ENCODE assay signal across 17 cellular contexts in genomic region chr3:62142696-62143095, GRCh38.
DNase-seq lines count a peak whose midpoint lies in the region; TF ChIP-seq lines count a peak whose summit lies in the region.
"Had no signal": no experiment of that assay in that cellular context is flagged by ENCODE, and none has a peak within 500 bp of the region (broad histone marks: within the 10 kb centered on the region; RNA-seq: fewer than 3 reads in every experiment).

No MANE protein-coding gene starts in this region.

- peaks cover 49% of the 10 kb centered on the region for H3K4me1 ChIP-seq in left ventricle myocardium inferior
- no peaks in the 10 kb centered on the region for H3K4me1 ChIP-seq in neural progenitor cell
- no peaks in the 10 kb centered on the region for H3K4me1 ChIP-seq in BE2C
- H3K4me1 ChIP-seq: SJCRH30 had no signal

- no peak overlapping the region for H2AFZ ChIP-seq in neural progenitor cell (replicated peaks)

- H3K36me3 ChIP-seq in left ventricle myocardium inferior (no peaks in the 10 kb centered on the region), neural progenitor cell (no peaks in the 10 kb centered on the region), BE2C (no peaks in the 10 kb centered on the region)
- H3K36me3 ChIP-seq: SJCRH30 had no signal

- peaks cover 11% of the 10 kb centered on the region for H3K36me3 Mint-ChIP-seq in neural progenitor cell

- peaks cover 14% of the 10 kb centered on the region for H3K4me1 Mint-ChIP-seq in neural progenitor cell
- H3K4me1 Mint-ChIP-seq: IgD-negative memory B cell had no signal

- no peak for DNase-seq in left ventricle myocardium inferior
- DNase-seq in cardiac septum (ENCODE audit: low spot score): no peak
- DNase-seq in coronary artery (ENCODE audit: low spot score): no peak
- DNase-seq in neural progenitor cell (ENCODE audit: low spot score): peak; percentile 20
- DNase-seq in hypothalamus (lab: John Stamatoyannopoulos, UW): no peak
- no peak for DNase-seq in BE2C
- no peak for DNase-seq in NCI-H2107 treated with DMSO at 0.1 percent for 48 hours (lab: John Stamatoyannopoulos, UW; ENCODE audit: unreplicated experiment)
- no peak for DNase-seq in NCI-H2171 treated with DMSO at 0.1 percent for 48 hours (lab: John Stamatoyannopoulos, UW)
- DNase-seq: EL; H9; NCI-H1105; NCI-H1694; NCI-H2081; NCI-H774; NK-92 treated with Interleukin-12 subunit alpha and Interleukin-12 subunit beta, amount 100 ng/mL, for 24 hours; SJCRH30 had no signal

- H3K9me3 ChIP-seq in left ventricle myocardium inferior (replicated peaks): no peaks in the 10 kb centered on the region
- no peaks in the 10 kb centered on the region for H3K9me3 ChIP-seq in neural progenitor cell (ENCODE audit: low read depth)
- no peaks in the 10 kb centered on the region for H3K9me3 ChIP-seq in BE2C
- H3K9me3 ChIP-seq: SJCRH30 had no signal

- H4K20me1 ChIP-seq in neural progenitor cell (ENCODE audit: low read depth): no peaks in the 10 kb centered on the region

- no peak for TF ChIP-seq CTCF in left ventricle myocardium inferior (IDR thresholded peaks at IDR 0.05; ENCODE audit: borderline replicate concordance)
- no peak for TF ChIP-seq CTCF in coronary artery (IDR thresholded peaks at IDR 0.05)
- TF ChIP-seq CTCF in neural progenitor cell (IDR thresholded peaks at IDR 0.05): no peak
- TF ChIP-seq CTCF in BE2C (IDR thresholded peaks at IDR 0.05; ENCODE audit: low read depth, low read length): no peak

- H3K4me2 ChIP-seq in neural progenitor cell: no peak overlapping the region

- H3K9ac ChIP-seq in neural progenitor cell: no peak overlapping the region

- H3K27me3 Mint-ChIP-seq in neural progenitor cell (ENCODE audit: insufficient read depth, low read depth): no peaks in the 10 kb centered on the region

- H3K9me3 Mint-ChIP-seq in neural progenitor cell: no peaks in the 10 kb centered on the region
- H3K9me3 Mint-ChIP-seq: H9, IgD-negative memory B cell had no signal

- H3K4me3 ChIP-seq in left ventricle myocardium inferior (no peak overlapping the region), coronary artery (no peak overlapping the region), neural progenitor cell (no peak overlapping the region), BE2C (ENCODE audit: low read depth, low read length) (no peak overlapping the region)
- H3K4me3 ChIP-seq: SJCRH30 had no signal

- no peaks in the 10 kb centered on the region for H3K79me2 ChIP-seq in neural progenitor cell (ENCODE audit: low read depth)

- H3F3A ChIP-seq in neural progenitor cell (ENCODE audit: low read depth): no peaks in the 10 kb centered on the region

- no peak overlapping the region for H3K4me3 Mint-ChIP-seq in neural progenitor cell
- H3K4me3 Mint-ChIP-seq: H9, IgD-negative memory B cell had no signal

- no peak overlapping the region for H3K27ac Mint-ChIP-seq in neural progenitor cell
- H3K27ac Mint-ChIP-seq: IgD-negative memory B cell had no signal

- peak overlapping the region; percentile 9 for H3K27ac ChIP-seq in left ventricle myocardium inferior (replicated peaks)
- peak overlapping the region; percentile 2 to 60 for H3K27ac ChIP-seq in coronary artery
- H3K27ac ChIP-seq in neural progenitor cell: no peak overlapping the region
- H3K27ac ChIP-seq: SJCRH30 had no signal

- H3K27me3 ChIP-seq in left ventricle myocardium inferior (ENCODE audit: low read depth) (no peaks in the 10 kb centered on the region), neural progenitor cell (no peaks in the 10 kb centered on the region), BE2C (peaks cover 4% of the 10 kb centered on the region; the same call in 1 of the 2 replicates)
- H3K27me3 ChIP-seq: SJCRH30 had no signal

- intact Hi-C loops in left ventricle myocardium inferior (cut with micrococcal nuclease) (no loop called here), cardiac septum (cut with DNase I) (no loop called here)
